Comparison of ENCODE assay signal across 1 cellular context in the genomic region with DNA sequence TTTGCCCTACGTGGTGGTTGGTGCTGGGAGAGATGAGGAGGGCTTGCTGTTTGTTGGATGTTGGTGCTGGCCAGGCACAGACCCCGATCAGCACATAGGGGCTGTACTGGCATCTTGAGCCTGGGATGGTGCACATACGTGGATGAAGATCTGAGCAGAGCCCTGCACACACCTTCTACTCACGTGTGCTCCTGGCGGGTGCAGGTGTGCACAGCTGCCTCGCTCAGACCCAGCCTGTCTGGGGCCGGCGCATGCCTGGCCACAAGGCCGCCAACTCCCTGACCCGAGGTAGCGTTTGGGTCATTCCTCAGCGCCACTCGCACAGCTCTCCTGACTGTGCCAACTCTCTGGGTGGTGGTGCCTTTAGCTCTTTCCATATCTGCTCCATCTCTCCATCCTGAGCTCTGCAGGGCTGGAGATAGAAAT.
TF ChIP-seq lines count a peak whose summit lies in the region.

No MANE protein-coding gene starts in this region.

TF ChIP-seq in WTC11, 78 proteins besides CTCF, POLR2A, EP300 and RAD21 (continued from another document):
- TF ChIP-seq, protein P1, sequence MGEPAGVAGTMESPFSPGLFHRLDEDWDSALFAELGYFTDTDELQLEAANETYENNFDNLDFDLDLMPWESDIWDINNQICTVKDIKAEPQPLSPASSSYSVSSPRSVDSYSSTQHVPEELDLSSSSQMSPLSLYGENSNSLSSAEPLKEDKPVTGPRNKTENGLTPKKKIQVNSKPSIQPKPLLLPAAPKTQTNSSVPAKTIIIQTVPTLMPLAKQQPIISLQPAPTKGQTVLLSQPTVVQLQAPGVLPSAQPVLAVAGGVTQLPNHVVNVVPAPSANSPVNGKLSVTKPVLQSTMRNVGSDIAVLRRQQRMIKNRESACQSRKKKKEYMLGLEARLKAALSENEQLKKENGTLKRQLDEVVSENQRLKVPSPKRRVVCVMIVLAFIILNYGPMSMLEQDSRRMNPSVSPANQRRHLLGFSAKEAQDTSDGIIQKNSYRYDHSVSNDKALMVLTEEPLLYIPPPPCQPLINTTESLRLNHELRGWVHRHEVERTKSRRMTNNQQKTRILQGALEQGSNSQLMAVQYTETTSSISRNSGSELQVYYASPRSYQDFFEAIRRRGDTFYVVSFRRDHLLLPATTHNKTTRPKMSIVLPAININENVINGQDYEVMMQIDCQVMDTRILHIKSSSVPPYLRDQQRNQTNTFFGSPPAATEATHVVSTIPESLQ (CRISPR knock-in tag; IDR thresholded peaks at IDR 0.05) = no peak
- TF ChIP-seq, protein P2, sequence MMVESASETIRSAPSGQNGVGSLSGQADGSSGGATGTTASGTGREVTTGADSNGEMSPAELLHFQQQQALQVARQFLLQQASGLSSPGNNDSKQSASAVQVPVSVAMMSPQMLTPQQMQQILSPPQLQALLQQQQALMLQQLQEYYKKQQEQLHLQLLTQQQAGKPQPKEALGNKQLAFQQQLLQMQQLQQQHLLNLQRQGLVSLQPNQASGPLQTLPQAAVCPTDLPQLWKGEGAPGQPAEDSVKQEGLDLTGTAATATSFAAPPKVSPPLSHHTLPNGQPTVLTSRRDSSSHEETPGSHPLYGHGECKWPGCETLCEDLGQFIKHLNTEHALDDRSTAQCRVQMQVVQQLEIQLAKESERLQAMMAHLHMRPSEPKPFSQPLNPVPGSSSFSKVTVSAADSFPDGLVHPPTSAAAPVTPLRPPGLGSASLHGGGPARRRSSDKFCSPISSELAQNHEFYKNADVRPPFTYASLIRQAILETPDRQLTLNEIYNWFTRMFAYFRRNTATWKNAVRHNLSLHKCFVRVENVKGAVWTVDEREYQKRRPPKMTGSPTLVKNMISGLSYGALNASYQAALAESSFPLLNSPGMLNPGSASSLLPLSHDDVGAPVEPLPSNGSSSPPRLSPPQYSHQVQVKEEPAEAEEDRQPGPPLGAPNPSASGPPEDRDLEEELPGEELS (CRISPR knock-in tag; IDR thresholded peaks at IDR 0.05) = no peak
- TF ChIP-seq FOXK1 (CRISPR knock-in tag; IDR thresholded peaks at IDR 0.05) (no peak), SMAD3 (CRISPR knock-in tag; IDR thresholded peaks at IDR 0.05; ENCODE audit: borderline replicate concordance) (no peak), FOXJ3 (CRISPR knock-in tag; IDR thresholded peaks at IDR 0.05; ENCODE audit: borderline replicate concordance) (no peak), ZNF138 (CRISPR knock-in tag; conservative IDR thresholded peaks at IDR 0.05) (no peak), ZNF263 (CRISPR knock-in tag; IDR thresholded peaks at IDR 0.05; ENCODE audit: low read depth) (no peak)
- TF ChIP-seq, protein P3, sequence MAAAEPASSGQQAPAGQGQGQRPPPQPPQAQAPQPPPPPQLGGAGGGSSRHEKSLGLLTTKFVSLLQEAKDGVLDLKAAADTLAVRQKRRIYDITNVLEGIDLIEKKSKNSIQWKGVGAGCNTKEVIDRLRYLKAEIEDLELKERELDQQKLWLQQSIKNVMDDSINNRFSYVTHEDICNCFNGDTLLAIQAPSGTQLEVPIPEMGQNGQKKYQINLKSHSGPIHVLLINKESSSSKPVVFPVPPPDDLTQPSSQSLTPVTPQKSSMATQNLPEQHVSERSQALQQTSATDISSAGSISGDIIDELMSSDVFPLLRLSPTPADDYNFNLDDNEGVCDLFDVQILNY (CRISPR knock-in tag; IDR thresholded peaks at IDR 0.05) = no peak
- TF ChIP-seq, protein P4, sequence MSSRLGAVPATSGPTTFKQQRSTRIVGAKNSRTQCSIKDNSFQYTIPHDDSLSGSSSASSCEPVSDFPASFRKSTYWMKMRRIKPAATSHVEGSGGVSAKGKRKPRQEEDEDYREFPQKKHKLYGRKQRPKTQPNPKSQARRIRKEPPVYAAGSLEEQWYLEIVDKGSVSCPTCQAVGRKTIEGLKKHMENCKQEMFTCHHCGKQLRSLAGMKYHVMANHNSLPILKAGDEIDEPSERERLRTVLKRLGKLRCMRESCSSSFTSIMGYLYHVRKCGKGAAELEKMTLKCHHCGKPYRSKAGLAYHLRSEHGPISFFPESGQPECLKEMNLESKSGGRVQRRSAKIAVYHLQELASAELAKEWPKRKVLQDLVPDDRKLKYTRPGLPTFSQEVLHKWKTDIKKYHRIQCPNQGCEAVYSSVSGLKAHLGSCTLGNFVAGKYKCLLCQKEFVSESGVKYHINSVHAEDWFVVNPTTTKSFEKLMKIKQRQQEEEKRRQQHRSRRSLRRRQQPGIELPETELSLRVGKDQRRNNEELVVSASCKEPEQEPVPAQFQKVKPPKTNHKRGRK (CRISPR knock-in tag; IDR thresholded peaks at IDR 0.05; ENCODE audit: borderline replicate concordance) = no peak
